32 cellular contexts compared by ENCODE assay signal in genomic region chr15:78630886-78631633, GRCh38. TPM values are rescaled to one million over a fixed set of nuclear protein-coding genes. Genes with fewer than 3 reads are reported as not detected.
"Had no signal": no experiment of that assay in that cellular context is flagged by ENCODE, and none has a peak within 500 bp of the region (broad histone marks: within the 10 kb centered on the region; RNA-seq: fewer than 3 reads in every experiment).

No MANE protein-coding gene starts in this region.

- H3K4me1 Mint-ChIP-seq: natural killer cell; stimulated activated naive B cell treated with anti-CD40 and anti-IgM and Interleukin-4, amounts not matched to agents 10 μg/mL and 1 μg/mL and 100 μg/mL, for 72 hours; stimulated activated naive CD8-positive, alpha-beta T cell treated with anti-CD3 and anti-CD28 coated beads, Interleukin-15, amount 100 ng/mL, for 72 hours had no signal

- H3K36me3 Mint-ChIP-seq: natural killer cell, type B pancreatic cell had no signal

- H3K4me3 Mint-ChIP-seq: effector memory CD8-positive, alpha-beta T cell; natural killer cell; stimulated activated naive B cell treated with anti-CD40 and anti-IgM and Interleukin-4, amounts not matched to agents 10 μg/mL and 1 μg/mL and 100 μg/mL, for 72 hours; stimulated activated naive CD8-positive, alpha-beta T cell treated with anti-CD3 and anti-CD28 coated beads, Interleukin-15, amount 100 ng/mL, for 72 hours; type B pancreatic cell had no signal

- H3K9me3 Mint-ChIP-seq: natural killer cell had no signal

- H3K36me3 ChIP-seq: gastroesophageal sphincter, heart left ventricle, left lung, neutrophil, prostate gland, spleen, tibial artery had no signal

- DNase-seq: caudate nucleus; cerebellar nuclear complex; cortex of kidney; effector memory CD8-positive, alpha-beta T cell; foreskin keratinocyte; heart left ventricle; left cardiac atrium; left lung; mammary epithelial cell; natural killer cell; right cardiac atrium; spleen; stimulated activated CD4-positive, alpha-beta T cell treated with anti-CD3 and anti-CD28 coated beads, Interleukin-2, amount 100 ng/mL, for 48 hours; stimulated activated naive B cell treated with anti-CD40 and anti-IgM and Interleukin-4, amounts not matched to agents 10 μg/mL and 1 μg/mL and 100 μg/mL, for 72 hours; stimulated activated naive CD8-positive, alpha-beta T cell treated with anti-CD3 and anti-CD28 coated beads, Interleukin-15, amount 100 ng/mL, for 72 hours; tibial artery had no signal

- H3K9me3 ChIP-seq: neutrophil, prostate gland had no signal

- H3K4me3 ChIP-seq: gastroesophageal sphincter, heart left ventricle, hepatocyte, left lung, prostate gland, skin epidermis, spleen, tibial artery had no signal

- ATAC-seq: effector memory CD8-positive, alpha-beta T cell; esophagus mucosa; foreskin keratinocyte; gastroesophageal sphincter; left cardiac atrium; left lung; natural killer cell; right cardiac atrium; stimulated activated naive B cell treated with anti-CD40 and anti-IgM and Interleukin-4, amounts not matched to agents 10 μg/mL and 1 μg/mL and 100 μg/mL, for 72 hours; stimulated activated naive CD8-positive, alpha-beta T cell treated with anti-CD3 and anti-CD28 coated beads, Interleukin-15, amount 100 ng/mL, for 72 hours had no signal

- H3K27ac ChIP-seq: epithelial cell of prostate, foreskin keratinocyte, gastroesophageal sphincter, heart left ventricle, hepatocyte, left lung, neutrophil, parathyroid adenoma, prostate gland, skin epidermis, spleen, tibial artery had no signal

- H3K27ac Mint-ChIP-seq: effector memory CD8-positive, alpha-beta T cell; natural killer cell; stimulated activated naive B cell treated with anti-CD40 and anti-IgM and Interleukin-4, amounts not matched to agents 10 μg/mL and 1 μg/mL and 100 μg/mL, for 72 hours; stimulated activated naive CD8-positive, alpha-beta T cell treated with anti-CD3 and anti-CD28 coated beads, Interleukin-15, amount 100 ng/mL, for 72 hours; type B pancreatic cell had no signal

- H3K4me1 ChIP-seq: gastroesophageal sphincter, heart left ventricle, left lung, parathyroid adenoma, prostate gland, spleen, tibial artery had no signal

RNA-seq across cellular contexts. Expression of gene CHRNB4, which starts 9.9 kb away (rescaled TPM):
- total RNA-seq: dermis microvascular lymphatic vessel endothelial cell, fibroblast of lung, hepatocyte, left lung, mononuclear cell, natural killer cell, omental fat pad, right cardiac atrium, subcutaneous adipose tissue had no signal
- polyA plus RNA-seq: fibroblast of lung, heart left ventricle, neural cell, right cardiac atrium had no signal

RNA-seq across cellular contexts. Expression of gene CHRNA3, which starts 10.3 kb away (rescaled TPM):
- total RNA-seq: dermis microvascular lymphatic vessel endothelial cell, fibroblast of lung, foreskin keratinocyte, mammary epithelial cell, mononuclear cell, natural killer cell, renal cortical epithelial cell, subcutaneous adipose tissue had no signal
- polyA plus RNA-seq: fibroblast of lung, foreskin keratinocyte, mammary epithelial cell had no signal
